25 cellular contexts compared by ENCODE assay signal in genomic region chr17:52026075-52026474, GRCh38.
"Had no signal": no experiment of that assay in that cellular context is flagged by ENCODE, and none has a peak within 500 bp of the region (broad histone marks: within the 10 kb centered on the region; RNA-seq: fewer than 3 reads in every experiment).

No MANE protein-coding gene starts in this region.

- DNase-seq: effector memory CD8-positive, alpha-beta T cell; esophagus squamous epithelium; foreskin fibroblast; head of caudate nucleus; kidney; left cardiac atrium; left ventricle myocardium inferior; lower lobe of right lung; naive B cell; occipital lobe; psoas muscle; spleen; stimulated activated CD4-positive, alpha-beta T cell treated with anti-CD3 and anti-CD28 coated beads, Interleukin-15, amount 100 ng/mL, for 24 hours; stimulated activated CD4-positive, alpha-beta T cell treated with anti-CD3 and anti-CD28 coated beads, Interleukin-1b, Interleukin-23, amount 100 ng/mL, for 48 hours; stimulated activated CD4-positive, alpha-beta T cell treated with anti-CD3 and anti-CD28 coated beads, Interleukin-4, amount 100 ng/mL, for 4 hours; stimulated activated naive B cell treated with anti-CD40 and anti-IgM and Interleukin-4, amounts not matched to agents 10 μg/mL and 1 μg/mL and 100 μg/mL, for 72 hours; stomach; substantia nigra; transverse colon had no signal

- H3K27ac Mint-ChIP-seq: dendritic cell treated with granulocyte-macrophage colony-stimulating factor and Interleukin-4, amounts not matched to agents 40 ng/mL and 50 ng/mL, for 4 days; effector memory CD8-positive, alpha-beta T cell; memory B cell; naive B cell; nephron; stimulated activated naive B cell treated with anti-CD40 and anti-IgM and Interleukin-4, amounts not matched to agents 10 μg/mL and 1 μg/mL and 100 μg/mL, for 72 hours had no signal

- H3K4me3 Mint-ChIP-seq: central memory CD8-positive, alpha-beta T cell; dendritic cell treated with granulocyte-macrophage colony-stimulating factor and Interleukin-4, amounts not matched to agents 40 ng/mL and 50 ng/mL, for 4 days; effector memory CD8-positive, alpha-beta T cell; memory B cell; naive B cell; nephron; stimulated activated naive B cell treated with anti-CD40 and anti-IgM and Interleukin-4, amounts not matched to agents 10 μg/mL and 1 μg/mL and 100 μg/mL, for 72 hours had no signal

- H3K79me2 ChIP-seq: hepatocyte had no signal

- H3K9me3 ChIP-seq: esophagus squamous epithelium, left ventricle myocardium inferior, lower lobe of right lung, psoas muscle, spleen, stomach, thoracic aorta, transverse colon had no signal

- H3K9me3 Mint-ChIP-seq: dendritic cell treated with granulocyte-macrophage colony-stimulating factor and Interleukin-4, amounts not matched to agents 40 ng/mL and 50 ng/mL, for 4 days; effector memory CD8-positive, alpha-beta T cell had no signal

- H3K4me3 ChIP-seq: esophagus squamous epithelium, hepatocyte, left ventricle myocardium inferior, lower lobe of right lung, psoas muscle, spleen, stomach, thoracic aorta, transverse colon had no signal

- FAIRE-seq: kidney had no signal

- H3K36me3 ChIP-seq: esophagus squamous epithelium, left ventricle myocardium inferior, lower lobe of right lung, spleen, stomach, thoracic aorta, transverse colon had no signal

- H3K27me3 ChIP-seq: esophagus squamous epithelium, hepatocyte, spleen, stomach, transverse colon had no signal

- H3K4me2 ChIP-seq: hepatocyte had no signal

- H2AFZ ChIP-seq: hepatocyte had no signal

- H3K36me3 Mint-ChIP-seq: memory B cell; naive B cell; stimulated activated naive B cell treated with anti-CD40 and anti-IgM and Interleukin-4, amounts not matched to agents 10 μg/mL and 1 μg/mL and 100 μg/mL, for 72 hours had no signal

- H3K4me1 Mint-ChIP-seq: central memory CD8-positive, alpha-beta T cell; memory B cell; naive B cell; stimulated activated naive B cell treated with anti-CD40 and anti-IgM and Interleukin-4, amounts not matched to agents 10 μg/mL and 1 μg/mL and 100 μg/mL, for 72 hours had no signal

- H3K27me3 Mint-ChIP-seq: central memory CD8-positive, alpha-beta T cell; dendritic cell treated with granulocyte-macrophage colony-stimulating factor and Interleukin-4, amounts not matched to agents 40 ng/mL and 50 ng/mL, for 4 days; effector memory CD8-positive, alpha-beta T cell; memory B cell had no signal

- ATAC-seq: effector memory CD8-positive, alpha-beta T cell; left cardiac atrium; lower lobe of right lung; psoas muscle; stimulated activated naive B cell treated with anti-CD40 and anti-IgM and Interleukin-4, amounts not matched to agents 10 μg/mL and 1 μg/mL and 100 μg/mL, for 72 hours had no signal

- H3K4me1 ChIP-seq: esophagus squamous epithelium, left ventricle myocardium inferior, lower lobe of right lung, psoas muscle, spleen, stomach, transverse colon had no signal

- H3K27ac ChIP-seq: esophagus squamous epithelium, hepatocyte, left ventricle myocardium inferior, lower lobe of right lung, psoas muscle, spleen, stomach, thoracic aorta, transverse colon had no signal
